Comparison of ENCODE assay signal across 2 cellular contexts in the genomic region with DNA sequence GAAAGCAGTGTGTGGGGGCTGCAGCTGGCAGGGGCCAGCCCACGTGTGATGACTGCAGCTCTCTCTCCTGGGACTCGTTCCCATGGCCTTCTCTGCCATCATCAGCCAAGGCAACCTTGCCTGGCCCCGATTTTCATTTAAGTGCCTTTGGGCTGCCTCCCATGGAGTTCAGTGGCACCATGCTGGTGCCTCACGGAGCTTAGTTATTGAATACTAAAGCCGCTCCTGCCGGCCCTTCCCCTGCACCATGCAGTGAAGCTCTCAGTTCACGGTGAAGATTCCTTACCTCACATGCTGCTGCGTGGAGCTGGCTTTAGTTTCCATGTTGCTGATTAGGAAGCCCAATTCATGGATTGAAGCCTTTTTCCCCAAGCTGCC.
TF ChIP-seq lines count a peak whose summit lies in the region.

No MANE protein-coding gene starts in this region.

TF ChIP-seq in GM23338, 12 proteins besides CTCF, POLR2A, EP300 and RAD21 (continued from another document):
- TF ChIP-seq, protein P1, sequence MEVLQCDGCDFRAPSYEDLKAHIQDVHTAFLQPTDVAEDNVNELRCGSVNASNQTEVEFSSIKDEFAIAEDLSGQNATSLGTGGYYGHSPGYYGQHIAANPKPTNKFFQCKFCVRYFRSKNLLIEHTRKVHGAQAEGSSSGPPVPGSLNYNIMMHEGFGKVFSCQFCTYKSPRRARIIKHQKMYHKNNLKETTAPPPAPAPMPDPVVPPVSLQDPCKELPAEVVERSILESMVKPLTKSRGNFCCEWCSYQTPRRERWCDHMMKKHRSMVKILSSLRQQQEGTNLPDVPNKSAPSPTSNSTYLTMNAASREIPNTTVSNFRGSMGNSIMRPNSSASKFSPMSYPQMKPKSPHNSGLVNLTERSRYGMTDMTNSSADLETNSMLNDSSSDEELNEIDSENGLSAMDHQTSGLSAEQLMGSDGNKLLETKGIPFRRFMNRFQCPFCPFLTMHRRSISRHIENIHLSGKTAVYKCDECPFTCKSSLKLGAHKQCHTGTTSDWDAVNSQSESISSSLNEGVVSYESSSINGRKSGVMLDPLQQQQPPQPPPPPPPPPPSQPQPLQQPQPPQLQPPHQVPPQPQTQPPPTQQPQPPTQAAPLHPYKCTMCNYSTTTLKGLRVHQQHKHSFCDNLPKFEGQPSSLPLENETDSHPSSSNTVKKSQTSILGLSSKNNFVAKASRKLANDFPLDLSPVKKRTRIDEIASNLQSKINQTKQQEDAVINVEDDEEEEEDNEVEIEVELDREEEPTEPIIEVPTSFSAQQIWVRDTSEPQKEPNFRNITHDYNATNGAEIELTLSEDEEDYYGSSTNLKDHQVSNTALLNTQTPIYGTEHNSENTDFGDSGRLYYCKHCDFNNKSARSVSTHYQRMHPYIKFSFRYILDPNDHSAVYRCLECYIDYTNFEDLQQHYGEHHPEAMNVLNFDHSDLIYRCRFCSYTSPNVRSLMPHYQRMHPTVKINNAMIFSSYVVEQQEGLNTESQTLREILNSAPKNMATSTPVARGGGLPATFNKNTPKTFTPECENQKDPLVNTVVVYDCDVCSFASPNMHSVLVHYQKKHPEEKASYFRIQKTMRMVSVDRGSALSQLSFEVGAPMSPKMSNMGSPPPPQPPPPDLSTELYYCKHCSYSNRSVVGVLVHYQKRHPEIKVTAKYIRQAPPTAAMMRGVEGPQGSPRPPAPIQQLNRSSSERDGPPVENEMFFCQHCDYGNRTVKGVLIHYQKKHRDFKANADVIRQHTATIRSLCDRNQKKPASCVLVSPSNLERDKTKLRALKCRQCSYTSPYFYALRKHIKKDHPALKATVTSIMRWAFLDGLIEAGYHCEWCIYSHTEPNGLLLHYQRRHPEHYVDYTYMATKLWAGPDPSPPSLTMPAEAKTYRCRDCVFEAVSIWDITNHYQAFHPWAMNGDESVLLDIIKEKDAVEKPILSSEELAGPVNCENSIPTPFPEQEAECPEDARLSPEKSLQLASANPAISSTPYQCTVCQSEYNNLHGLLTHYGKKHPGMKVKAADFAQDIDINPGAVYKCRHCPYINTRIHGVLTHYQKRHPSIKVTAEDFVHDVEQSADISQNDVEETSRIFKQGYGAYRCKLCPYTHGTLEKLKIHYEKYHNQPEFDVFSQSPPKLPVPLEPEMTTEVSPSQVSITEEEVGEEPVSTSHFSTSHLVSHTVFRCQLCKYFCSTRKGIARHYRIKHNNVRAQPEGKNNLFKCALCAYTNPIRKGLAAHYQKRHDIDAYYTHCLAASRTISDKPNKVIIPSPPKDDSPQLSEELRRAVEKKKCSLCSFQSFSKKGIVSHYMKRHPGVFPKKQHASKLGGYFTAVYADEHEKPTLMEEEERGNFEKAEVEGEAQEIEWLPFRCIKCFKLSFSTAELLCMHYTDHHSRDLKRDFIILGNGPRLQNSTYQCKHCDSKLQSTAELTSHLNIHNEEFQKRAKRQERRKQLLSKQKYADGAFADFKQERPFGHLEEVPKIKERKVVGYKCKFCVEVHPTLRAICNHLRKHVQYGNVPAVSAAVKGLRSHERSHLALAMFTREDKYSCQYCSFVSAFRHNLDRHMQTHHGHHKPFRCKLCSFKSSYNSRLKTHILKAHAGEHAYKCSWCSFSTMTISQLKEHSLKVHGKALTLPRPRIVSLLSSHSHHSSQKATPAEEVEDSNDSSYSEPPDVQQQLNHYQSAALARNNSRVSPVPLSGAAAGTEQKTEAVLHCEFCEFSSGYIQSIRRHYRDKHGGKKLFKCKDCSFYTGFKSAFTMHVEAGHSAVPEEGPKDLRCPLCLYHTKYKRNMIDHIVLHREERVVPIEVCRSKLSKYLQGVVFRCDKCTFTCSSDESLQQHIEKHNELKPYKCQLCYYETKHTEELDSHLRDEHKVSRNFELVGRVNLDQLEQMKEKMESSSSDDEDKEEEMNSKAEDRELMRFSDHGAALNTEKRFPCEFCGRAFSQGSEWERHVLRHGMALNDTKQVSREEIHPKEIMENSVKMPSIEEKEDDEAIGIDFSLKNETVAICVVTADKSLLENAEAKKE (CRISPR knock-in tag; IDR thresholded peaks at IDR 0.05) = peak; percentile 1; the same call in 1 of the 2 replicates
- TF ChIP-seq STAT1 (IDR thresholded peaks at IDR 0.05; ENCODE audit: unreplicated experiment) = no peak
- TF ChIP-seq EZH2 (IDR thresholded peaks at IDR 0.05; ENCODE audit: low read depth, unreplicated experiment) = no peak
TF ChIP-seq in GM23338: peak in this region for 1.

TF ChIP-seq in IMR-90, 13 proteins besides CTCF, POLR2A, EP300 and RAD21 (continued from another document):
- TF ChIP-seq, protein P2, sequence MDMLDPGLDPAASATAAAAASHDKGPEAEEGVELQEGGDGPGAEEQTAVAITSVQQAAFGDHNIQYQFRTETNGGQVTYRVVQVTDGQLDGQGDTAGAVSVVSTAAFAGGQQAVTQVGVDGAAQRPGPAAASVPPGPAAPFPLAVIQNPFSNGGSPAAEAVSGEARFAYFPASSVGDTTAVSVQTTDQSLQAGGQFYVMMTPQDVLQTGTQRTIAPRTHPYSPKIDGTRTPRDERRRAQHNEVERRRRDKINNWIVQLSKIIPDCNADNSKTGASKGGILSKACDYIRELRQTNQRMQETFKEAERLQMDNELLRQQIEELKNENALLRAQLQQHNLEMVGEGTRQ (IDR thresholded peaks at IDR 0.05; ENCODE audit: low read depth, low read length) = no peak
TF ChIP-seq in IMR-90: peak in this region for 0.
